15 cellular contexts compared by ENCODE assay signal in genomic region chr14:50063876-50064420, GRCh38. TPM values are rescaled to one million over a fixed set of nuclear protein-coding genes. Genes with fewer than 3 reads are reported as not detected.
DNase-seq lines count a peak whose midpoint lies in the region; ATAC-seq and TF ChIP-seq lines count a peak whose summit lies in the region.
"Had no signal": no experiment of that assay in that cellular context is flagged by ENCODE, and none has a peak within 500 bp of the region (broad histone marks: within the 10 kb centered on the region; RNA-seq: fewer than 3 reads in every experiment).

No MANE protein-coding gene starts in this region.

- peak; percentile 1 for DNase-seq in NCI-H82 (lab: John Stamatoyannopoulos, UW)
- no peak for DNase-seq in NCI-H82 treated with DMSO at 0.1 percent for 48 hours (lab: John Stamatoyannopoulos, UW; ENCODE audit: unreplicated experiment)
- DNase-seq in MM.1S, result no peak
- no peak for DNase-seq in activated naive CD8-positive, alpha-beta T cell treated with anti-CD3 and anti-CD28 coated beads, Interleukin-2, amount 10 ng/mL, durations not matched to agents 7 days and 5 days
- no peak for DNase-seq in left colon
- no peak for DNase-seq in NCI-H1694 (lab: John Stamatoyannopoulos, UW)
- DNase-seq in type B pancreatic cell (ENCODE audit: extremely low spot score, unreplicated experiment), result no peak
- DNase-seq: Calu3, gastrocnemius medialis, NCI-H1092 treated with DMSO at 0.1 percent for 48 hours, NCI-H510A treated with DMSO at 0.1 percent for 48 hours, SHP77 had no signal

- H3K9ac ChIP-seq in MM.1S (ENCODE audit: low read length), result peak overlapping the region; percentile 47; the same call in 1 of the 2 replicates

- no peaks in the 10 kb centered on the region for H3K9me2 ChIP-seq in MM.1S (replicated peaks; ENCODE audit: insufficient read depth, low read length)

- peak overlapping the region; percentile 43 for H3K4me2 ChIP-seq in MM.1S (ENCODE audit: low read depth, low read length)

- peaks cover 81% of the 10 kb centered on the region for H3K4me1 Mint-ChIP-seq in activated naive CD8-positive, alpha-beta T cell treated with anti-CD3 and anti-CD28 coated beads, Interleukin-2, amount 10 ng/mL, durations not matched to agents 7 days and 5 days
- H3K4me1 Mint-ChIP-seq in type B pancreatic cell (ENCODE audit: unreplicated experiment), result peaks cover 31% of the 10 kb centered on the region

- no peaks in the 10 kb centered on the region for H3K36me3 ChIP-seq in MM.1S (replicated peaks; ENCODE audit: insufficient read depth, low read length)
- H3K36me3 ChIP-seq: gastrocnemius medialis, right atrium auricular region had no signal

- H3K27me3 Mint-ChIP-seq in activated naive CD8-positive, alpha-beta T cell treated with anti-CD3 and anti-CD28 coated beads, Interleukin-2, amount 10 ng/mL, durations not matched to agents 7 days and 5 days, result no peaks in the 10 kb centered on the region
- H3K27me3 Mint-ChIP-seq in type B pancreatic cell, result no peaks in the 10 kb centered on the region

- H3K9me3 ChIP-seq in MM.1S (replicated peaks; ENCODE audit: insufficient read depth, low read length), result no peaks in the 10 kb centered on the region
- H3K9me3 ChIP-seq: gastrocnemius medialis, right atrium auricular region had no signal

- H3K27ac Mint-ChIP-seq in activated naive CD8-positive, alpha-beta T cell treated with anti-CD3 and anti-CD28 coated beads, Interleukin-2, amount 10 ng/mL, durations not matched to agents 7 days and 5 days, result peak overlapping the region; percentile 100
- H3K27ac Mint-ChIP-seq in type B pancreatic cell, result no peak overlapping the region

- peak overlapping the region; percentile 67 for H3K4me3 Mint-ChIP-seq in activated naive CD8-positive, alpha-beta T cell treated with anti-CD3 and anti-CD28 coated beads, Interleukin-2, amount 10 ng/mL, durations not matched to agents 7 days and 5 days
- no peak overlapping the region for H3K4me3 Mint-ChIP-seq in type B pancreatic cell

- H3K4me3 ChIP-seq in MM.1S (ENCODE audit: low read length) (no peak overlapping the region), skin epidermis (no peak overlapping the region)
- H3K4me3 ChIP-seq: gastrocnemius medialis, right atrium auricular region had no signal

- H3F3A ChIP-seq in MM.1S (ENCODE audit: insufficient read depth, low read length), result peaks cover 20% of the 10 kb centered on the region

- TF ChIP-seq CTCF in MM.1S (IDR thresholded peaks at IDR 0.05; ENCODE audit: low read length), result no peak
- TF ChIP-seq CTCF in type B pancreatic cell (conservative IDR thresholded peaks at IDR 0.05), result no peak

- H3K79me2 ChIP-seq in MM.1S (ENCODE audit: low read length), result no peaks in the 10 kb centered on the region

- no peaks in the 10 kb centered on the region for H4K20me1 ChIP-seq in MM.1S (ENCODE audit: insufficient read depth, low read length)

- intact Hi-C loops in left colon (cut with DNase I, micrococcal nuclease), result no loop called here

- peaks cover 44% of the 10 kb centered on the region for H3K4me1 ChIP-seq in MM.1S (ENCODE audit: low read length)

- H3K27ac ChIP-seq in MM.1S (ENCODE audit: low read length) (peak overlapping the region; percentile 94), skin epidermis (peak overlapping the region in 16 of 21 experiments; percentile 12 to 99 (median 62))
- H3K27ac ChIP-seq: 22Rv1, gastrocnemius medialis, right atrium auricular region had no signal

- peaks cover 35% of the 10 kb centered on the region for H3K36me3 Mint-ChIP-seq in activated naive CD8-positive, alpha-beta T cell treated with anti-CD3 and anti-CD28 coated beads, Interleukin-2, amount 10 ng/mL, durations not matched to agents 7 days and 5 days
- H3K36me3 Mint-ChIP-seq in type B pancreatic cell, result peaks cover 3% of the 10 kb centered on the region

- ATAC-seq in activated naive CD8-positive, alpha-beta T cell treated with anti-CD3 and anti-CD28 coated beads, Interleukin-2, amount 10 ng/mL, durations not matched to agents 7 days and 5 days (ENCODE audit: low read depth), result no peak
- ATAC-seq in left colon, result no peak
- ATAC-seq: gastrocnemius medialis had no signal

- H2AFZ ChIP-seq in MM.1S (ENCODE audit: low read length), result no peak overlapping the region

- H3K27me3 ChIP-seq in MM.1S (replicated peaks; ENCODE audit: insufficient read depth, low read length), result no peaks in the 10 kb centered on the region
- H3K27me3 ChIP-seq: gastrocnemius medialis, right atrium auricular region had no signal

- H3K9me3 Mint-ChIP-seq in activated naive CD8-positive, alpha-beta T cell treated with anti-CD3 and anti-CD28 coated beads, Interleukin-2, amount 10 ng/mL, durations not matched to agents 7 days and 5 days, result no peaks in the 10 kb centered on the region
- peaks cover 4% of the 10 kb centered on the region for H3K9me3 Mint-ChIP-seq in type B pancreatic cell

- POLR2A ChIA-PET in activated naive CD8-positive, alpha-beta T cell treated with anti-CD3 and anti-CD28 coated beads, Interleukin-2, amount 10 ng/mL, durations not matched to agents 7 days and 5 days (lab: Charles Lee), result interaction anchor here (0.6 to 8.0 kb wide), 20 partner anchors 17 to 202 kb away, joined by 3 to 239 read pairs (median 5); partner anchors contain the start of genes ARF6 and VCPKMT

RNA-seq across cellular contexts. Expression of gene VCPKMT, which starts 52.4 kb away (rescaled TPM):
- 10 to 100 TPM; 12.9 to 14.9 TPM for total RNA-seq in activated naive CD8-positive, alpha-beta T cell treated with anti-CD3 and anti-CD28 coated beads, Interleukin-2, amount 10 ng/mL, durations not matched to agents 7 days and 5 days
- total RNA-seq in left colon, result 1 to 10 TPM; 4.3 to 5.4 TPM
- total RNA-seq in type B pancreatic cell (ENCODE audit: low replicate concordance), result 11.6 and 13.9 TPM in 2 replicates
